ENCODE assay signal across 1 cellular context in genomic region chr2:12817870-12818269, GRCh38.
TF ChIP-seq lines count a peak whose summit lies in the region.

No MANE protein-coding gene starts in this region.

TF ChIP-seq in IMR-90, 13 proteins besides CTCF, POLR2A, EP300 and RAD21:
- TF ChIP-seq RFX5 (IDR thresholded peaks at IDR 0.05; ENCODE audit: low read depth, low read length) (no peak), CEBPB (IDR thresholded peaks at IDR 0.05; ENCODE audit: low read depth, low read length) (no peak)
